In genomic region chr16:55732496-55732895, GRCh38 we compare ENCODE assay signal across 25 cellular contexts.
DNase-seq lines count a peak whose midpoint lies in the region; ATAC-seq, FAIRE-seq and TF ChIP-seq lines count a peak whose summit lies in the region.
"Had no signal": no experiment of that assay in that cellular context is flagged by ENCODE, and none has a peak within 500 bp of the region (broad histone marks: within the 10 kb centered on the region; RNA-seq: fewer than 3 reads in every experiment).

No MANE protein-coding gene starts in this region.

- H3K4me1 ChIP-seq in HepG2 (ENCODE audit: insufficient read depth, low read length) = no peaks in the 10 kb centered on the region
- H3K4me1 ChIP-seq: BE2C, BLaER1, Caco-2 had no signal

- H3K27ac Mint-ChIP-seq in osteocyte (ENCODE audit: unreplicated experiment) (no peak overlapping the region), WTC11 (no peak overlapping the region)
- H3K27ac Mint-ChIP-seq: CD14-positive monocyte; CD4-positive, alpha-beta memory T cell; CD4-positive, CD25-positive, alpha-beta regulatory T cell; CD8-positive, alpha-beta memory T cell had no signal

- H3K4me3 ChIP-seq in HepG2 (replicated peaks in 1 of 3; ENCODE audit: insufficient read depth in 1 of 3, low read depth in 2 of 3, low read length in 3 of 3) = no peak overlapping the region
- H3K4me3 ChIP-seq: BLaER1 had no signal

- WGBS in HepG2 (ENCODE audit: low lambda C conversion rate) = 22% methylated on average over 2 of the region's 2 CpGs

- TF ChIP-seq POLR2A in HepG2 (IDR thresholded peaks at IDR 0.05; ENCODE audit: insufficient read depth in 1 of 2, low read depth in 2 of 2, low read length in 2 of 2) = no peak

- TF ChIP-seq RAD21 in HepG2 (CRISPR knock-in tag; IDR thresholded peaks at IDR 0.05) = no peak

- no peaks in the 10 kb centered on the region for H4K20me1 ChIP-seq in HepG2 (ENCODE audit: insufficient read depth, low read length)
- H4K20me1 ChIP-seq: BLaER1 had no signal

- H3K9me3 Mint-ChIP-seq in osteocyte (ENCODE audit: unreplicated experiment) (no peaks in the 10 kb centered on the region), WTC11 (peaks cover 15% of the 10 kb centered on the region)
- H3K9me3 Mint-ChIP-seq: CD4-positive, alpha-beta memory T cell had no signal

- CTCF ChIA-PET in HepG2 (lab: Yijun Ruan, JAX; ENCODE audit: low intra/inter-chr PET ratio, low total read pairs) = no interaction called here
- CTCF ChIA-PET in WTC11 (lab: Charles Lee) = no interaction called here

- in situ Hi-C loops in HepG2 (cut with HindIII; ENCODE audit: extremely low pct_ligation_motif_present, low pct_unique_long_range_greater_than_20kb) = no loop called here

- no peak for TF ChIP-seq CTCF in HepG2 (CRISPR knock-in tag; IDR thresholded peaks at IDR 0.05)
- no peak for TF ChIP-seq CTCF in osteocyte (IDR thresholded peaks at IDR 0.05)
- TF ChIP-seq CTCF in WTC11 (IDR thresholded peaks at IDR 0.05) = no peak

- H2AFZ ChIP-seq in HepG2 (ENCODE audit: low read length) = no peak overlapping the region

- H3K27ac ChIP-seq in HepG2 (ENCODE audit: extremely low read length, insufficient read depth, low read length) = no peak overlapping the region
- H3K27ac ChIP-seq: BLaER1 had no signal

- POLR2A ChIA-PET in HepG2 (lab: Yijun Ruan, JAX) = no interaction called here
- POLR2A ChIA-PET in WTC11 (lab: Charles Lee) = no interaction called here

- no peaks in the 10 kb centered on the region for H3K9me3 ChIP-seq in HepG2 (ENCODE audit: low read length)
- H3K9me3 ChIP-seq: BE2C, BLaER1, Caco-2 had no signal

- no TSS peak for BruUV-seq in HepG2 (replicated peaks; lab: Mats Ljungman, UMichigan)

- H3K27me3 ChIP-seq in HepG2 (ENCODE audit: control insufficient read depth in 1 of 2, insufficient read depth in 2 of 2, low read length in 2 of 2) = peaks cover 0 to 6% of the 10 kb centered on the region in 2 experiments; a peak in 3 of 5 replicates
- H3K27me3 ChIP-seq: BLaER1 had no signal

- H3K79me2 ChIP-seq in HepG2 (ENCODE audit: insufficient read depth, low read length) = no peaks in the 10 kb centered on the region

- no peak for FAIRE-seq in HepG2 (lab: Jason Lieb, UNC)
- FAIRE-seq: A204.1, D721Med, G401.6, GM12891, GM19239 had no signal

- DNase-seq in SW480 (ENCODE audit: low spot score) (peak; percentile 35), islet precursor cell (peak; percentile 12), HepG2 (ENCODE audit: low spot score) (no peak), osteocyte (ENCODE audit: extremely low spot score, unreplicated experiment) (peak; percentile 11), WTC11 (ENCODE audit: low spot score) (no peak), left colon (no peak), COLO668 (lab: John Stamatoyannopoulos, UW; ENCODE audit: unreplicated experiment) (no peak)
- DNase-seq: 8988T; ACHN; BE2C; C1 segment of cervical spinal cord; Caco-2; Calu3; CD4-positive, alpha-beta memory T cell; CD4-positive, CD25-positive, alpha-beta regulatory T cell; CD8-positive, alpha-beta memory T cell; DMS79 treated with DMSO at 0.1 percent for 48 hours; GF-D8 had no signal

- H3K36me3 ChIP-seq in HepG2 (replicated peaks in 1 of 2; ENCODE audit: control insufficient read depth in 1 of 2, insufficient read depth in 2 of 2, low read length in 2 of 2) = no peaks in the 10 kb centered on the region
- H3K36me3 ChIP-seq: BE2C, BLaER1 had no signal

- intact Hi-C loops in HepG2 (cut with micrococcal nuclease; ENCODE audit: unreplicated experiment) (no loop called here), left colon (cut with DNase I, micrococcal nuclease) (no loop called here)

- H3K4me3 Mint-ChIP-seq in osteocyte (ENCODE audit: unreplicated experiment) (no peak overlapping the region), WTC11 (no peak overlapping the region)
- H3K4me3 Mint-ChIP-seq: CD14-positive monocyte; CD4-positive, alpha-beta memory T cell; CD4-positive, CD25-positive, alpha-beta regulatory T cell; CD8-positive, alpha-beta memory T cell had no signal

- TF ChIP-seq EP300 in HepG2 (IDR thresholded peaks at IDR 0.05; ENCODE audit: low read depth in 2 of 2, low read length in 2 of 2) (no peak), HepG2 (CRISPR knock-in tag; IDR thresholded peaks at IDR 0.05; ENCODE audit: borderline replicate concordance) (no peak)

- H3K36me3 Mint-ChIP-seq in osteocyte (ENCODE audit: unreplicated experiment) (no peaks in the 10 kb centered on the region), WTC11 (no peaks in the 10 kb centered on the region)
- H3K36me3 Mint-ChIP-seq: CD14-positive monocyte; CD4-positive, alpha-beta memory T cell; CD4-positive, CD25-positive, alpha-beta regulatory T cell; CD8-positive, alpha-beta memory T cell had no signal

- no peak overlapping the region for H3K4me2 ChIP-seq in HepG2 (ENCODE audit: low read depth, low read length)
- H3K4me2 ChIP-seq: BLaER1 had no signal

- ATAC-seq in HepG2 (no peak), WTC11 (no peak), left colon (no peak)

- H3K9ac ChIP-seq in HepG2 (ENCODE audit: insufficient read depth, low read depth, low read length) = no peak overlapping the region
- H3K9ac ChIP-seq: BLaER1 had no signal

- H3K4me1 Mint-ChIP-seq in osteocyte (ENCODE audit: unreplicated experiment) (no peaks in the 10 kb centered on the region), WTC11 (no peaks in the 10 kb centered on the region)
- H3K4me1 Mint-ChIP-seq: CD4-positive, alpha-beta memory T cell; CD4-positive, CD25-positive, alpha-beta regulatory T cell; CD8-positive, alpha-beta memory T cell had no signal

- H3K27me3 Mint-ChIP-seq in osteocyte (ENCODE audit: unreplicated experiment) = no peaks in the 10 kb centered on the region
- H3K27me3 Mint-ChIP-seq in WTC11 (ENCODE audit: low read depth) = no peaks in the 10 kb centered on the region; the same call in 1 of the 2 replicates

TF ChIP-seq in HepG2, 621 proteins besides CTCF, POLR2A, EP300 and RAD21 (continues in another document):
- TF ChIP-seq ARID4A (CRISPR knock-in tag; IDR thresholded peaks at IDR 0.05; ENCODE audit: borderline replicate concordance) (no peak), NR2F2 (IDR thresholded peaks at IDR 0.05; ENCODE audit: borderline replicate concordance, low read depth) (0 out of 2 replicates have a peak, but pooled peaks have one; percentile 24)

TF ChIP-seq in WTC11, 78 proteins besides CTCF, POLR2A, EP300 and RAD21 (continues in another document):
- TF ChIP-seq SMAD4 (CRISPR knock-in tag; IDR thresholded peaks at IDR 0.05) (no peak), ZBTB43 (CRISPR knock-in tag; IDR thresholded peaks at IDR 0.05) (no peak), KAT7 (CRISPR knock-in tag; IDR thresholded peaks at IDR 0.05; ENCODE audit: borderline replicate concordance) (no peak), ZNF425 (CRISPR knock-in tag; conservative IDR thresholded peaks at IDR 0.05) (no peak), CREM (CRISPR knock-in tag; IDR thresholded peaks at IDR 0.05) (no peak), ZNF512 (CRISPR knock-in tag; IDR thresholded peaks at IDR 0.05; ENCODE audit: borderline replicate concordance) (no peak), MYBL2 (CRISPR knock-in tag; IDR thresholded peaks at IDR 0.05) (no peak), PREB (CRISPR knock-in tag; IDR thresholded peaks at IDR 0.05; ENCODE audit: borderline replicate concordance) (no peak)

Comparison
In these comparisons a context has a peak if more than half of its experiments do, and no peak if none do; other contexts are left out.
1. DNase-seq: peak in SW480 (single experiment), islet precursor cell (single experiment) and osteocyte (single experiment); none in HepG2 (single experiment), WTC11 (single experiment), left colon (0 of 2) and COLO668 (single experiment).